ENCODE assay signal across 17 cellular contexts in genomic region chr14:104334812-104335161, GRCh38.
"Had no signal": no experiment of that assay in that cellular context is flagged by ENCODE, and none has a peak within 500 bp of the region (broad histone marks: within the 10 kb centered on the region; RNA-seq: fewer than 3 reads in every experiment).

No MANE protein-coding gene starts in this region.

- DNase-seq: activated B cell treated with CpG ODN at 0.5 μM for 24 hours; activated CD4-positive, alpha-beta T cell treated with anti-CD3 and anti-CD28 coated beads for 36 hours; activated CD4-positive, alpha-beta T cell treated with anti-CD3 and anti-CD28 coated beads, Interleukin-2, amount 50 U/mL, for 4 hours; activated naive CD4-positive, alpha-beta T cell treated with Interleukin-2 at 50 U/mL for 16 hours; activated naive CD8-positive, alpha-beta T cell treated with anti-CD3 and anti-CD28 coated beads for 36 hours; activated T-cell treated with anti-CD3 and anti-CD28 coated beads, Interleukin-2, amount 50 U/mL, for 4 hours; heart right ventricle; kidney; stimulated activated naive CD8-positive, alpha-beta T cell treated with anti-CD3 and anti-CD28 coated beads, Interleukin-15, amount 100 ng/mL, for 72 hours; T1000; trophoblast cell had no signal

- H3K27me3 ChIP-seq: right atrium auricular region had no signal

- H3K4me3 ChIP-seq: breast epithelium, heart right ventricle, lung, psoas muscle, right atrium auricular region, suprapubic skin had no signal

- H3K27ac ChIP-seq: breast epithelium, epithelial cell of prostate, heart right ventricle, psoas muscle, right atrium auricular region, suprapubic skin had no signal

- H3K4me1 ChIP-seq: breast epithelium, heart right ventricle, psoas muscle, right atrium auricular region, suprapubic skin had no signal

- H3K36me3 ChIP-seq: breast epithelium, heart right ventricle, right atrium auricular region, suprapubic skin had no signal
